22 cellular contexts compared by ENCODE assay signal in genomic region chrX:2414384-2414783, GRCh38.
A peak's percentile ranks its signal among the peaks of the same experiment; 100 is the strongest.
DNase-seq lines count a peak whose midpoint lies in the region; FAIRE-seq and TF ChIP-seq lines count a peak whose summit lies in the region.
"Had no signal": no experiment of that assay in that cellular context is flagged by ENCODE, and none has a peak within 500 bp of the region (broad histone marks: within the 10 kb centered on the region; RNA-seq: fewer than 3 reads in every experiment).

No MANE protein-coding gene starts in this region.

- H3K4me2 ChIP-seq in astrocyte (ENCODE audit: low read length), result no peak overlapping the region
- H3K4me2 ChIP-seq: BLaER1 had no signal

- no peaks in the 10 kb centered on the region for H3K4me1 Mint-ChIP-seq in astrocyte (ENCODE audit: low read depth, unreplicated experiment)
- H3K4me1 Mint-ChIP-seq in activated CD4-positive, alpha-beta memory T cell treated with anti-CD3 and anti-CD28 coated beads for 36 hours (ENCODE audit: low read depth), result no peaks in the 10 kb centered on the region
- H3K4me1 Mint-ChIP-seq: CD14-positive monocyte; CD4-positive, alpha-beta memory T cell; CD4-positive, CD25-positive, alpha-beta regulatory T cell; CD8-positive, alpha-beta memory T cell had no signal

- FAIRE-seq in GM12892 (lab: Jason Lieb, UNC) (peak; percentile 17), astrocyte (lab: Jason Lieb, UNC) (peak; percentile 43)
- FAIRE-seq: A204.1, G401.6, GM18507 had no signal

- CTCF ChIA-PET in HEK293 (lab: Yijun Ruan, JAX), result no interaction called here
- CTCF ChIA-PET in activated CD4-positive, alpha-beta memory T cell treated with anti-CD3 and anti-CD28 coated beads for 36 hours (lab: Charles Lee), result no interaction called here

- POLR2A ChIA-PET in HEK293 (lab: Yijun Ruan, JAX), result no interaction called here
- POLR2A ChIA-PET in activated CD4-positive, alpha-beta memory T cell treated with anti-CD3 and anti-CD28 coated beads for 36 hours (lab: Charles Lee), result no interaction called here

- H3K36me3 Mint-ChIP-seq in astrocyte (ENCODE audit: low read depth, unreplicated experiment), result no peaks in the 10 kb centered on the region
- H3K36me3 Mint-ChIP-seq in activated CD4-positive, alpha-beta memory T cell treated with anti-CD3 and anti-CD28 coated beads for 36 hours, result peaks cover 7% of the 10 kb centered on the region

- H3K4me3 ChIP-seq in HEK293 (ENCODE audit: low read depth, low read length) (no peak overlapping the region), astrocyte (ENCODE audit: insufficient read depth, low read depth, low read length) (no peak overlapping the region)
- H3K4me3 ChIP-seq: BLaER1 had no signal

- TF ChIP-seq POLR2A in GM12892 (IDR thresholded peaks at IDR 0.05; ENCODE audit: low read depth, low read length), result no peak

- no peak overlapping the region for H3K27ac Mint-ChIP-seq in astrocyte (ENCODE audit: unreplicated experiment)
- H3K27ac Mint-ChIP-seq in activated CD4-positive, alpha-beta memory T cell treated with anti-CD3 and anti-CD28 coated beads for 36 hours, result no peak overlapping the region
- H3K27ac Mint-ChIP-seq: CD14-positive monocyte; CD4-positive, alpha-beta memory T cell; CD4-positive, CD25-positive, alpha-beta regulatory T cell; CD8-positive, alpha-beta memory T cell had no signal

- no peaks in the 10 kb centered on the region for H3K27me3 ChIP-seq in astrocyte (ENCODE audit: insufficient read depth, low read length)
- H3K27me3 ChIP-seq: BE2C, BLaER1 had no signal

- H3K9me3 ChIP-seq in HEK293 (ENCODE audit: control insufficient read depth, insufficient read depth, low read depth, low read length) (no peaks in the 10 kb centered on the region), astrocyte (ENCODE audit: insufficient read depth, low read depth, low read length) (no peaks in the 10 kb centered on the region)
- H3K9me3 ChIP-seq: BE2C had no signal

- H3K27ac ChIP-seq in HEK293 (ENCODE audit: extremely low read depth, low read depth, low read length), result no peak overlapping the region
- H3K27ac ChIP-seq in astrocyte (ENCODE audit: low read depth, low read length), result no peak overlapping the region
- H3K27ac ChIP-seq: BLaER1 had no signal

- H3K9me3 Mint-ChIP-seq in astrocyte (ENCODE audit: unreplicated experiment), result no peaks in the 10 kb centered on the region
- H3K9me3 Mint-ChIP-seq in activated CD4-positive, alpha-beta memory T cell treated with anti-CD3 and anti-CD28 coated beads for 36 hours, result peaks cover 2% of the 10 kb centered on the region
- H3K9me3 Mint-ChIP-seq: CD14-positive monocyte; CD8-positive, alpha-beta memory T cell had no signal

- H3K4me1 ChIP-seq in HEK293 (ENCODE audit: control insufficient read depth, insufficient read depth, low read length) (no peaks in the 10 kb centered on the region), astrocyte (ENCODE audit: insufficient read depth, low read length) (no peaks in the 10 kb centered on the region)
- H3K4me1 ChIP-seq: BE2C had no signal

- DNase-seq in GM12892 (ENCODE audit: insufficient read length), result no peak
- DNase-seq in astrocyte (ENCODE audit: low read depth), result no peak
- no peak for DNase-seq in activated CD4-positive, alpha-beta memory T cell treated with anti-CD3 and anti-CD28 coated beads for 36 hours
- no peak for DNase-seq in epidermal melanocyte (ENCODE audit: insufficient read length, low spot score)
- DNase-seq: 8988T; ACHN; BE2C; C1 segment of cervical spinal cord; CD4-positive, alpha-beta memory T cell; CD4-positive, CD25-positive, alpha-beta regulatory T cell; CD8-positive, alpha-beta memory T cell; COR-L47; DMS 273 treated with DMSO at 0.1 percent for 48 hours; DMS153; DMS79 treated with DMSO at 0.1 percent for 48 hours; GF-D8 had no signal

- intact Hi-C loops in activated CD4-positive, alpha-beta memory T cell treated with anti-CD3 and anti-CD28 coated beads for 36 hours (cut with micrococcal nuclease), result no loop called here

- H3K9ac ChIP-seq in astrocyte (ENCODE audit: low read length), result no peak overlapping the region
- H3K9ac ChIP-seq: BLaER1 had no signal

- H3K36me3 ChIP-seq in HEK293 (ENCODE audit: control insufficient read depth in 2 of 2, insufficient read depth in 1 of 2, low read length in 2 of 2) (no peaks in the 10 kb centered on the region), astrocyte (ENCODE audit: insufficient read depth, low read length) (no peaks in the 10 kb centered on the region)
- H3K36me3 ChIP-seq: BE2C had no signal

- no peaks in the 10 kb centered on the region for H3K27me3 Mint-ChIP-seq in astrocyte (ENCODE audit: low read depth, unreplicated experiment)
- H3K27me3 Mint-ChIP-seq in activated CD4-positive, alpha-beta memory T cell treated with anti-CD3 and anti-CD28 coated beads for 36 hours, result no peaks in the 10 kb centered on the region
- H3K27me3 Mint-ChIP-seq: CD4-positive, alpha-beta memory T cell; CD4-positive, CD25-positive, alpha-beta regulatory T cell; CD8-positive, alpha-beta memory T cell had no signal

- TF ChIP-seq CTCF in HEK293 (tag by site-specific recombination; IDR thresholded peaks at IDR 0.05), result no peak
- TF ChIP-seq CTCF in astrocyte (IDR thresholded peaks at IDR 0.05; ENCODE audit: insufficient read depth, low read depth, low read length), result no peak

- H3K4me3 Mint-ChIP-seq in astrocyte (ENCODE audit: unreplicated experiment), result no peak overlapping the region
- H3K4me3 Mint-ChIP-seq in activated CD4-positive, alpha-beta memory T cell treated with anti-CD3 and anti-CD28 coated beads for 36 hours, result no peak overlapping the region
- H3K4me3 Mint-ChIP-seq: CD14-positive monocyte; CD4-positive, alpha-beta memory T cell; CD4-positive, CD25-positive, alpha-beta regulatory T cell; CD8-positive, alpha-beta memory T cell had no signal

- H3K79me2 ChIP-seq in astrocyte (ENCODE audit: insufficient read depth, low read length), result no peaks in the 10 kb centered on the region

- H4K20me1 ChIP-seq in astrocyte (ENCODE audit: insufficient read depth, low read length), result peaks cover 32% of the 10 kb centered on the region
- H4K20me1 ChIP-seq: BLaER1 had no signal

- no peak overlapping the region for H2AFZ ChIP-seq in astrocyte (ENCODE audit: low read depth, low read length)

TF ChIP-seq in HEK293, 187 proteins besides CTCF, POLR2A, EP300 and RAD21:
- TF ChIP-seq ATF2 (tag by site-specific recombination; IDR thresholded peaks at IDR 0.05; ENCODE audit: low read depth) (peak; percentile 87), ZNF514 (tag by site-specific recombination; IDR thresholded peaks at IDR 0.05) (peak; percentile 2; the same call in 1 of the 2 replicates), ZBTB26 (tag by site-specific recombination; optimal IDR thresholded peaks at IDR 0.05) (no peak), ZBTB21 (tag by site-specific recombination; IDR thresholded peaks at IDR 0.05) (peak; percentile 32; the same call in 1 of the 2 replicates), ZNF398 (tag by site-specific recombination; IDR thresholded peaks at IDR 0.05) (peak; percentile 12; the same call in 1 of the 2 replicates), ZNF571 (tag by site-specific recombination; IDR thresholded peaks at IDR 0.05) (0 out of 2 replicates have a peak, but pooled peaks have one; percentile 57), ZNF155 (tag by site-specific recombination; IDR thresholded peaks at IDR 0.05) (no peak), ZNF707 (tag by site-specific recombination; IDR thresholded peaks at IDR 0.05) (0 out of 2 replicates have a peak, but pooled peaks have one; percentile 10), WT1 (tag by site-specific recombination; IDR thresholded peaks at IDR 0.05) (no peak)
